14 cellular contexts compared by ENCODE assay signal in the genomic region with DNA sequence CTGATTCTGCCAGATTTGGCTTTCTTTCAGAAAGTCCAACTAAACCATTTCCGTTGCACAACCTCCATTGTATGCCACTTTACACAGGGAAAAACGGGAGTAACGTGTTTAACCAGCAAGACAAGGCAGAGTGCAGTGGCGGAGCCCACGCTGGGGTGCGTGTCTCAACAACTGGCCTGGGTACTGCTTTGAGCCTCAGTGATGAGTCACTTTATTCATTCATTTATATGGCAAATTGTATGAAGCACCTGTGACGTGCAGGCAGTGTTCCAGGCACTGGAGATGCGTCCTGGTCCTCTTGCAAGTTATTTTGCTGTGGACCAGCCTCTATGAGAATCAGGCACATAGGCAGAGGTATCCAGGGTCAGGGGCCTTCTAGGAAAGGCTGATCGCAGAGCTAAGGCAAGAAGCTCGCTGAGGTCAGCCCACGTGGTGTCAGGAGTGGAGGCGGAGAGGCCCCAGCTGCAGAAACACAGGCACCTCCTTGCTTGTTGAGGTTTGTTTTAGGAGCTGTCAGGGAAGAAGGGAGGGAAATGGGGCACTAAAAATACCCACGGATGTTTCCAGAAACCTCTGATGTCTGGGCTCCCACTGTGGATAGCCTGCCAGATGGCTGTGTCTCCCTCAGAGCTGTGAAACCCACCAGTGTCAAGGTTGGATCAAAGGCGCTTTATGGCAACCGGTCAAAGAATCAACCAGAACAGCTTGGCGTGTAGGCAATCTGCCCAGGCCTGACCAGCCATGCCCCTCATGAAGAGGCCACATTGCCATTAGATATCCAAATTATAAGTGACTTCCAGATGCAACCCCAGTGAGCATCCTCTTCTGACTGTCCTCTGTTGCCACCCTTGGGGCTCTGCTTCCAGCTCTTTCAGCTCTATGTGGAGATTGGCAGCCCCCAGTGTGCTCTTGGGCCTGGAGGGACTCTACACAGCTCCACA.
DNase-seq lines count a peak whose midpoint lies in the region; ATAC-seq, FAIRE-seq and TF ChIP-seq lines count a peak whose summit lies in the region.
"Had no signal": no experiment of that assay in that cellular context is flagged by ENCODE, and none has a peak within 500 bp of the region (broad histone marks: within the 10 kb centered on the region; RNA-seq: fewer than 3 reads in every experiment).

No MANE protein-coding gene starts in this region.

- peak overlapping the region; percentile 55 for H3K4me3 Mint-ChIP-seq in CD4-positive, alpha-beta T cell
- H3K4me3 Mint-ChIP-seq in chondrocyte (ENCODE audit: unreplicated experiment) = no peak overlapping the region
- H3K4me3 Mint-ChIP-seq in activated T-cell treated with anti-CD3 and anti-CD28 coated beads, Interleukin-2, amount 50 U/mL, for 4 hours = no peak overlapping the region

- H3K27me3 Mint-ChIP-seq in CD4-positive, alpha-beta T cell = no peaks in the 10 kb centered on the region
- H3K27me3 Mint-ChIP-seq in chondrocyte (ENCODE audit: low read depth) = no peaks in the 10 kb centered on the region
- H3K27me3 Mint-ChIP-seq in activated T-cell treated with anti-CD3 and anti-CD28 coated beads, Interleukin-2, amount 50 U/mL, for 4 hours (ENCODE audit: low read depth) = no peaks in the 10 kb centered on the region

- peaks cover 85% of the 10 kb centered on the region for H3K4me1 Mint-ChIP-seq in CD4-positive, alpha-beta T cell (ENCODE audit: low read depth)
- peaks cover 50% of the 10 kb centered on the region for H3K4me1 Mint-ChIP-seq in chondrocyte (ENCODE audit: low read depth)
- H3K4me1 Mint-ChIP-seq in activated T-cell treated with anti-CD3 and anti-CD28 coated beads, Interleukin-2, amount 50 U/mL, for 4 hours (ENCODE audit: low read depth) = peaks cover 62% of the 10 kb centered on the region

- POLR2A ChIA-PET in CD4-positive, alpha-beta T cell (lab: Charles Lee) = interaction anchor here (0.7 to 1.3 kb wide), 2 partner anchors 510 to 974 kb away, joined by 3 to 4 read pairs; no protein-coding TSS in a partner anchor

- H3K4me1 ChIP-seq in Loucy (ENCODE audit: insufficient read depth, low read length, poor library complexity, severe bottlenecking) (peaks cover 76% of the 10 kb centered on the region), osteoblast (ENCODE audit: insufficient read depth, low read length) (peaks cover 44% of the 10 kb centered on the region)

- peaks cover 20% of the 10 kb centered on the region for H3F3A ChIP-seq in Loucy (ENCODE audit: low read depth)

- no peak for DNase-seq in CD4-positive, alpha-beta T cell
- DNase-seq in chondrocyte (ENCODE audit: low spot score) = no peak
- no peak for DNase-seq in osteoblast (ENCODE audit: insufficient read length, low spot score, missing footprints)
- no peak for DNase-seq in ecto neural progenitor cell (ENCODE audit: low spot score)
- DNase-seq in NCI-H1048 (lab: John Stamatoyannopoulos, UW) = no peak
- no peak for DNase-seq in frontal cortex (ENCODE audit: low spot score in 2 of 2)
- no peak for DNase-seq in activated T-cell treated with anti-CD3 and anti-CD28 coated beads, Interleukin-2, amount 50 U/mL, for 4 hours
- DNase-seq: activated effector memory CD4-positive, alpha-beta T cell treated with anti-CD3 and anti-CD28 coated beads, Interleukin-2, amount 50 U/mL, for 16 hours; central memory CD4-positive, alpha-beta T cell; NCI-H187 had no signal

- no peak overlapping the region for H3K27ac ChIP-seq in CD4-positive, alpha-beta T cell (ENCODE audit: low read depth, low read length)
- H3K27ac ChIP-seq in osteoblast (ENCODE audit: low read depth, low read length) = no peak overlapping the region

- H3K27me3 ChIP-seq in CD4-positive, alpha-beta T cell (ENCODE audit: control insufficient read depth, insufficient read depth, low read length) = no peaks in the 10 kb centered on the region
- H3K27me3 ChIP-seq in Loucy (ENCODE audit: insufficient read depth, low read length, poor library complexity, severe bottlenecking) (no peaks in the 10 kb centered on the region), osteoblast (ENCODE audit: insufficient read depth, low read length) (no peaks in the 10 kb centered on the region)

- H3K4me2 ChIP-seq in Loucy (ENCODE audit: low read depth, low read length, poor library complexity, severe bottlenecking) (peak overlapping the region; percentile 72), osteoblast (ENCODE audit: insufficient read depth, low read length) (no peak overlapping the region)

- H3K27ac Mint-ChIP-seq in CD4-positive, alpha-beta T cell = peak overlapping the region; percentile 85
- peak overlapping the region; percentile 27 for H3K27ac Mint-ChIP-seq in chondrocyte (ENCODE audit: unreplicated experiment)

- H3K9ac ChIP-seq in Loucy (ENCODE audit: low read depth, low read length, poor library complexity, severe bottlenecking) = peak overlapping the region; percentile 91

- no peak overlapping the region for H3K4me3 ChIP-seq in Loucy (ENCODE audit: low read length, poor library complexity, severe bottlenecking)
- H3K4me3 ChIP-seq in osteoblast (ENCODE audit: insufficient read depth, low read length) = no peak overlapping the region

- H3K9me3 ChIP-seq in CD4-positive, alpha-beta T cell (ENCODE audit: control insufficient read depth, low read length) = peaks cover 5% of the 10 kb centered on the region
- H3K9me3 ChIP-seq in Loucy (ENCODE audit: insufficient read depth, low read depth, low read length) (peaks cover 9% of the 10 kb centered on the region; the same call in 1 of the 2 replicates), osteoblast (ENCODE audit: low read depth, low read length) (peaks cover 3% of the 10 kb centered on the region)

- TF ChIP-seq CTCF in CD4-positive, alpha-beta T cell (IDR thresholded peaks at IDR 0.05) = no peak
- TF ChIP-seq CTCF in Loucy (conservative IDR thresholded peaks at IDR 0.05; ENCODE audit: low read length) (no peak), chondrocyte (IDR thresholded peaks at IDR 0.05) (no peak), osteoblast (IDR thresholded peaks at IDR 0.05; ENCODE audit: extremely low read depth, low read depth, low read length) (no peak)

- intact Hi-C loops in CD4-positive, alpha-beta T cell (cut with DNase I, micrococcal nuclease) = loop anchor here (5.0 to 10.0 kb wide), 4 partner anchors 48 to 972 kb away; partner anchors contain the start of gene JARID2 (in 1 of the 2)

- ATAC-seq in CD4-positive, alpha-beta T cell (ENCODE audit: poor library complexity) = no peak
- ATAC-seq in activated T-cell treated with anti-CD3 and anti-CD28 coated beads, Interleukin-2, amount 50 U/mL, for 4 hours = no peak
- ATAC-seq: activated CD4-positive, CD25-positive, alpha-beta regulatory T cell treated with anti-CD3 and anti-CD28 coated beads, Interleukin-2, amount 50 U/mL, for 24 hours; HepG2; SK-N-SH treated with all-trans-retinoic acid at 6 μM for 48 hours had no signal

- H3K36me3 ChIP-seq in Loucy (ENCODE audit: insufficient read depth, low read length) (0 out of 2 replicates have a peak, but pooled peaks cover under 1% of the 10 kb centered on the region), osteoblast (ENCODE audit: insufficient read depth, low read length) (no peaks in the 10 kb centered on the region)

- H3K9me3 Mint-ChIP-seq in CD4-positive, alpha-beta T cell = no peaks in the 10 kb centered on the region
- H3K9me3 Mint-ChIP-seq in chondrocyte (ENCODE audit: low read depth) = peaks cover 6% of the 10 kb centered on the region
- peaks cover 3% of the 10 kb centered on the region for H3K9me3 Mint-ChIP-seq in activated T-cell treated with anti-CD3 and anti-CD28 coated beads, Interleukin-2, amount 50 U/mL, for 4 hours

- no peaks in the 10 kb centered on the region for H3K36me3 Mint-ChIP-seq in CD4-positive, alpha-beta T cell (ENCODE audit: low read depth)
- peaks cover 2% of the 10 kb centered on the region for H3K36me3 Mint-ChIP-seq in chondrocyte (ENCODE audit: low read depth)
- no peaks in the 10 kb centered on the region for H3K36me3 Mint-ChIP-seq in activated T-cell treated with anti-CD3 and anti-CD28 coated beads, Interleukin-2, amount 50 U/mL, for 4 hours (ENCODE audit: insufficient read depth)

- H4K20me1 ChIP-seq in Loucy (ENCODE audit: insufficient read depth, low read length, poor library complexity, severe bottlenecking) = no peaks in the 10 kb centered on the region
- H4K20me1 ChIP-seq in osteoblast (ENCODE audit: insufficient read depth, low read length) = no peaks in the 10 kb centered on the region

- H3K79me2 ChIP-seq in Loucy (ENCODE audit: insufficient read depth, low read length) = no peaks in the 10 kb centered on the region
- H3K79me2 ChIP-seq in osteoblast (ENCODE audit: insufficient read depth, low read length) = no peaks in the 10 kb centered on the region

- H3K9me2 ChIP-seq in Loucy (replicated peaks; ENCODE audit: low read depth, low read length) = no peaks in the 10 kb centered on the region

- CTCF ChIA-PET in CD4-positive, alpha-beta T cell (lab: Charles Lee) = no interaction called here

- no peak for FAIRE-seq in frontal cortex (lab: Jason Lieb, UNC)
- FAIRE-seq: HepG2 had no signal

- H2AFZ ChIP-seq in Loucy (ENCODE audit: low read length) (no peak overlapping the region), osteoblast (ENCODE audit: low read length) (peak overlapping the region; percentile 17)
